In genomic region chr1:59846895-59847282, GRCh38 we compare ENCODE assay signal across 8 cellular contexts.
"Had no signal": no experiment of that assay in that cellular context is flagged by ENCODE, and none has a peak within 500 bp of the region (broad histone marks: within the 10 kb centered on the region; RNA-seq: fewer than 3 reads in every experiment).

No MANE protein-coding gene starts in this region.

- H3K4me3 ChIP-seq: GM12878 had no signal

- FAIRE-seq: G401.6, GM12878, GM12891, GM12892, GM18507, GM19239 had no signal

- ATAC-seq: GM12878 had no signal

- DNase-seq: GDM1, GF-D8 had no signal
